In genomic region chr9:105950448-105950847, GRCh38 we compare ENCODE assay signal across 9 cellular contexts.
"Had no signal": no experiment of that assay in that cellular context is flagged by ENCODE, and none has a peak within 500 bp of the region (broad histone marks: within the 10 kb centered on the region; RNA-seq: fewer than 3 reads in every experiment).

No MANE protein-coding gene starts in this region.

- H3K9me3 ChIP-seq: HAP-1 had no signal

- H3K4me2 ChIP-seq: GM23338, KMS-11 had no signal

- DNase-seq: H7, HFFc6, KBM-7 had no signal

- H3K4me3 ChIP-seq: GM23338, HAP-1 had no signal

- H3K9ac ChIP-seq: KMS-11 had no signal

- ATAC-seq: GM23338, HCT116, HepG2 had no signal

- FAIRE-seq: HepG2 had no signal

- H3K36me3 ChIP-seq: HAP-1 had no signal

- H2AFZ ChIP-seq: GM23338 had no signal

- H3K27ac ChIP-seq: HL-60, KMS-11 had no signal
